Comparison of ENCODE assay signal across 8 cellular contexts in genomic region chr19:38852231-38853044, GRCh38. TPM values are rescaled to one million over a fixed set of nuclear protein-coding genes. Genes with fewer than 3 reads are reported as not detected.
DNase-seq lines count a peak whose midpoint lies in the region; ATAC-seq and TF ChIP-seq lines count a peak whose summit lies in the region.

No MANE protein-coding gene starts in this region.

- peaks cover 52% of the 10 kb centered on the region for H3K4me1 Mint-ChIP-seq in activated CD4-positive, alpha-beta memory T cell treated with anti-CD3 and anti-CD28 coated beads, Interleukin-2, amount 10 ng/mL, durations not matched to agents 7 days and 5 days

- peak overlapping the region; percentile 87 for H3K4me3 Mint-ChIP-seq in activated CD4-positive, alpha-beta memory T cell treated with anti-CD3 and anti-CD28 coated beads, Interleukin-2, amount 10 ng/mL, durations not matched to agents 7 days and 5 days

- H3K4me3 ChIP-seq in GM08714 (ENCODE audit: low read length) (peak overlapping the region; percentile 73), NB4 (ENCODE audit: low read depth, low read length) (peak overlapping the region; percentile 76)

- H3K9me3 Mint-ChIP-seq in activated CD4-positive, alpha-beta memory T cell treated with anti-CD3 and anti-CD28 coated beads, Interleukin-2, amount 10 ng/mL, durations not matched to agents 7 days and 5 days = no peaks in the 10 kb centered on the region

- peak overlapping the region; percentile 93 for H3K27ac Mint-ChIP-seq in activated CD4-positive, alpha-beta memory T cell treated with anti-CD3 and anti-CD28 coated beads, Interleukin-2, amount 10 ng/mL, durations not matched to agents 7 days and 5 days

- H3K27me3 Mint-ChIP-seq in activated CD4-positive, alpha-beta memory T cell treated with anti-CD3 and anti-CD28 coated beads, Interleukin-2, amount 10 ng/mL, durations not matched to agents 7 days and 5 days = no peaks in the 10 kb centered on the region

- peak; percentile 77 for DNase-seq in NB4 (ENCODE audit: low read depth)
- DNase-seq in activated CD4-positive, alpha-beta memory T cell treated with anti-CD3 and anti-CD28 coated beads, Interleukin-2, amount 10 ng/mL, durations not matched to agents 7 days and 5 days = peak; percentile 74
- DNase-seq in effector CD4-positive, alpha-beta T cell = peak; percentile 62
- DNase-seq in lung microvascular endothelial cell (ENCODE audit: low read depth in 2 of 2) = peak; percentile 55 to 71
- peak; percentile 75 for DNase-seq in stimulated activated CD8-positive, alpha-beta memory T cell treated with anti-CD3 and anti-CD28 coated beads, Interleukin-4, amount 100 ng/mL, for 48 hours
- DNase-seq in middle frontal gyrus (ENCODE audit: extremely low spot score, low spot score) = no peak

- no peak for ATAC-seq in HG02763 (IDR thresholded peaks at IDR 0.05; ENCODE audit: unreplicated experiment)

- TF ChIP-seq CTCF in NB4 (IDR thresholded peaks at IDR 0.05; ENCODE audit: low read depth, low read length) = no peak

- peaks cover 20% of the 10 kb centered on the region for H3K36me3 Mint-ChIP-seq in activated CD4-positive, alpha-beta memory T cell treated with anti-CD3 and anti-CD28 coated beads, Interleukin-2, amount 10 ng/mL, durations not matched to agents 7 days and 5 days (ENCODE audit: low read depth)

- POLR2A ChIA-PET in activated CD4-positive, alpha-beta memory T cell treated with anti-CD3 and anti-CD28 coated beads, Interleukin-2, amount 10 ng/mL, durations not matched to agents 7 days and 5 days (lab: Charles Lee) = interaction anchor here (0.8 to 7.9 kb wide), 12 partner anchors 8 to 118 kb away, joined by 3 to 146 read pairs (median 6); partner anchors contain the start of genes ECH1 and RINL

- TF ChIP-seq POLR2A in NB4 (IDR thresholded peaks at IDR 0.05; ENCODE audit: extremely low read depth, insufficient read length) = no peak

- CTCF ChIA-PET in activated CD4-positive, alpha-beta memory T cell treated with anti-CD3 and anti-CD28 coated beads, Interleukin-2, amount 10 ng/mL, durations not matched to agents 7 days and 5 days (lab: Charles Lee) = interaction anchor here (0.8 to 2.2 kb wide), 11 partner anchors 8 to 83 kb away, joined by 3 to 16 read pairs (median 5); partner anchors contain the start of genes MRPS12, RINL and SARS2

RNA-seq across cellular contexts. Expression of gene HNRNPL, which starts 2.7 kb away (rescaled TPM):
- 100 to 1,000 TPM; 457 to 464 TPM for total RNA-seq in activated CD4-positive, alpha-beta memory T cell treated with anti-CD3 and anti-CD28 coated beads, Interleukin-2, amount 10 ng/mL, durations not matched to agents 7 days and 5 days
- 204 and 211 TPM in 2 replicates for total RNA-seq in lung microvascular endothelial cell

RNA-seq across cellular contexts. Expression of gene ECH1, which starts 20.8 kb away (rescaled TPM):
- total RNA-seq in activated CD4-positive, alpha-beta memory T cell treated with anti-CD3 and anti-CD28 coated beads, Interleukin-2, amount 10 ng/mL, durations not matched to agents 7 days and 5 days = 100 to 1,000 TPM; 188 to 195 TPM
- 49.0 and 49.7 TPM in 2 replicates for total RNA-seq in lung microvascular endothelial cell

RNA-seq across cellular contexts. Expression of gene RINL, which starts 25.6 kb away (rescaled TPM):
- total RNA-seq in activated CD4-positive, alpha-beta memory T cell treated with anti-CD3 and anti-CD28 coated beads, Interleukin-2, amount 10 ng/mL, durations not matched to agents 7 days and 5 days = 10 to 100 TPM; 79.9 to 82.2 TPM
- total RNA-seq in lung microvascular endothelial cell = 6.1 and 11.7 TPM in 2 replicates

RNA-seq across cellular contexts. Expression of gene LGALS4, which starts 39.7 kb away (rescaled TPM):
- total RNA-seq in activated CD4-positive, alpha-beta memory T cell treated with anti-CD3 and anti-CD28 coated beads, Interleukin-2, amount 10 ng/mL, durations not matched to agents 7 days and 5 days = under 1 TPM; 0.81 to 0.93 TPM
- total RNA-seq in lung microvascular endothelial cell = not detected in 2 replicates

RNA-seq across cellular contexts. Expression of gene SIRT2, which starts 47.0 kb away (rescaled TPM):
- total RNA-seq in activated CD4-positive, alpha-beta memory T cell treated with anti-CD3 and anti-CD28 coated beads, Interleukin-2, amount 10 ng/mL, durations not matched to agents 7 days and 5 days = 10 to 100 TPM; 51.4 to 53.2 TPM
- 63.2 and 105 TPM in 2 replicates for total RNA-seq in lung microvascular endothelial cell
